In the genomic region with DNA sequence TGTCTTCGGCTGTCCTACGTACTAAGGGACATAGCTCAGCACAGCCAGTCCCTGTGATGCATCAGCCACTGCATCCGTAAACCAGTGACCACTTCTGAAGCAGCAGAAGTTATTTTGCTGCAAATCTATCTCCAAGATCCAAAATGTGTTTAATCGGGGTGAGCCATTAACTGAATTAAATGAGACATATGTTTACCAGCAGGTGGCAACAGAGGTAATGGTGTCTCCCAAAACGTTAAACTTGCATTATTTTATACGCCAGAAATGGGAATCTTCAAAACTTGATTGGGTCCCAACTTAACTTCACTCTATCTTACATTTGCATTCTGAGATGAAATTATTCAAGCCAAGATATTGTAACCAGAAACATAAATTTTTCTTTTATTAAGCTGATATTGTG, we compare ENCODE assay signal across 8 cellular contexts.
DNase-seq lines count a peak whose midpoint lies in the region; ATAC-seq, FAIRE-seq and TF ChIP-seq lines count a peak whose summit lies in the region.

No MANE protein-coding gene starts in this region.

- FAIRE-seq in GM12891 (lab: Jason Lieb, UNC) = peak; percentile 80

- H3K4me3 ChIP-seq in A673 (ENCODE audit: low read depth, low read length, poor library complexity, severe bottlenecking) (no peak overlapping the region), RWPE2 (ENCODE audit: severe bottlenecking) (no peak overlapping the region)

- DNase-seq in A673 (ENCODE audit: low spot score) = peak; percentile 51
- DNase-seq in GM12891 (ENCODE audit: insufficient read length, low spot score) = no peak
- no peak for DNase-seq in RWPE2 (ENCODE audit: low spot score)
- DNase-seq in iris pigment epithelial cell (ENCODE audit: low read depth) = peak; percentile 23

- H3K27me3 ChIP-seq in A673 (replicated peaks; ENCODE audit: insufficient read depth, low read depth, low read length, poor library complexity) (no peaks in the 10 kb centered on the region), RWPE2 (ENCODE audit: insufficient read depth, poor library complexity, severe bottlenecking) (no peaks in the 10 kb centered on the region)

- H3K4me1 ChIP-seq in A673 (ENCODE audit: insufficient read depth, low read length, poor library complexity, severe bottlenecking) = no peaks in the 10 kb centered on the region
- H3K4me1 ChIP-seq in RWPE2 (ENCODE audit: insufficient read depth, poor library complexity, severe bottlenecking) = no peaks in the 10 kb centered on the region

- no TSS peak for BruUV-seq in A673 (replicated peaks; lab: Mats Ljungman, UMichigan)

- no peak overlapping the region for H3K27ac ChIP-seq in A673 (ENCODE audit: low read depth, low read length, poor library complexity, severe bottlenecking)
- no peak overlapping the region for H3K27ac ChIP-seq in RWPE2 (ENCODE audit: poor library complexity, severe bottlenecking)

- POLR2A ChIA-PET in A673 (lab: Charles Lee; ENCODE audit: low non-redundant PET) = no interaction called here

- H3K9me3 ChIP-seq in A673 (ENCODE audit: low read depth, low read length, poor library complexity, severe bottlenecking) (no peaks in the 10 kb centered on the region), RWPE2 (ENCODE audit: severe bottlenecking) (no peaks in the 10 kb centered on the region)

- CTCF ChIA-PET in A673 (lab: Charles Lee) = interaction anchor here (1.4 kb wide), 1 partner anchor 152 kb away, joined by 3 read pairs; no protein-coding TSS in a partner anchor

- intact Hi-C loops in A673 (cut with micrococcal nuclease; ENCODE audit: unreplicated experiment) = loop anchor here (1.0 to 10.0 kb wide), 2 partner anchors 152 to 429 kb away; no protein-coding TSS in a partner anchor

- TF ChIP-seq CTCF in A673 (conservative IDR thresholded peaks at IDR 0.05; ENCODE audit: low read depth, low read length) (peak; percentile 66), RWPE2 (IDR thresholded peaks at IDR 0.05; ENCODE audit: poor library complexity, severe bottlenecking) (peak; percentile 73)

- TF ChIP-seq POLR2A in GM12891 (IDR thresholded peaks at IDR 0.05; ENCODE audit: low read depth, low read length) = no peak

- ATAC-seq in RWPE2 (ENCODE audit: low read depth) (no peak; the same call in 2 of the 3 replicates), HG03095 (IDR thresholded peaks at IDR 0.05; ENCODE audit: unreplicated experiment) (no peak), GM19328 (IDR thresholded peaks at IDR 0.05; ENCODE audit: unreplicated experiment) (no peak), GM19463 (IDR thresholded peaks at IDR 0.05; ENCODE audit: unreplicated experiment) (no peak), esophagus mucosa (no peak)

- H3K36me3 ChIP-seq in A673 (ENCODE audit: insufficient read depth, low read length, poor library complexity, severe bottlenecking) (no peaks in the 10 kb centered on the region), RWPE2 (ENCODE audit: low read depth) (no peaks in the 10 kb centered on the region)

TF ChIP-seq in GM12891, 5 proteins besides CTCF, POLR2A, EP300 and RAD21:
- TF ChIP-seq POLR2AphosphoS5 (IDR thresholded peaks at IDR 0.05; ENCODE audit: low read depth, low read length) (no peak), TAF1 (IDR thresholded peaks at IDR 0.05; ENCODE audit: low read depth, low read length) (no peak), POU2F2 (IDR thresholded peaks at IDR 0.05; ENCODE audit: low read depth, low read length) (no peak), PAX5 (IDR thresholded peaks at IDR 0.05; ENCODE audit: insufficient read depth, low read length, severe bottlenecking) (no peak), SPI1 (IDR thresholded peaks at IDR 0.05; ENCODE audit: low read depth, low read length) (no peak)

Comparison
In these comparisons a context has a peak if more than half of its experiments do, and no peak if none do; other contexts are left out.
1. DNase-seq: peak in A673 (single experiment) and iris pigment epithelial cell (single experiment); none in GM12891 (single experiment) and RWPE2 (single experiment).